In genomic region chr16:85304337-85304736, GRCh38 we compare ENCODE assay signal across 18 cellular contexts.
DNase-seq lines count a peak whose midpoint lies in the region; ATAC-seq and TF ChIP-seq lines count a peak whose summit lies in the region.
"Had no signal": no experiment of that assay in that cellular context is flagged by ENCODE, and none has a peak within 500 bp of the region (broad histone marks: within the 10 kb centered on the region; RNA-seq: fewer than 3 reads in every experiment).

No MANE protein-coding gene starts in this region.

- peak overlapping the region; percentile 74 for H3K4me3 Mint-ChIP-seq in activated naive CD4-positive, alpha-beta T cell treated with anti-CD3 and anti-CD28 coated beads, Interleukin-2, amount 10 ng/mL, durations not matched to agents 7 days and 5 days

- ATAC-seq in activated naive CD4-positive, alpha-beta T cell treated with anti-CD3 and anti-CD28 coated beads, Interleukin-2, amount 50 U/mL, for 72 hours = no peak
- ATAC-seq in Panc1 = no peak
- ATAC-seq: GM12878, left lung had no signal

- H3K4me1 Mint-ChIP-seq in activated naive CD4-positive, alpha-beta T cell treated with anti-CD3 and anti-CD28 coated beads, Interleukin-2, amount 10 ng/mL, durations not matched to agents 7 days and 5 days = peaks cover 59% of the 10 kb centered on the region

- CTCF ChIA-PET in activated naive CD4-positive, alpha-beta T cell treated with anti-CD3 and anti-CD28 coated beads, Interleukin-2, amount 10 ng/mL, durations not matched to agents 7 days and 5 days (lab: Charles Lee) = interaction anchor here (0.9 to 1.8 kb wide), 8 partner anchors 9 to 305 kb away, joined by 3 to 11 read pairs (median 4); no protein-coding TSS in a partner anchor
- CTCF ChIA-PET in Panc1 (lab: Charles Lee) = interaction anchor here (1.0 kb wide), 1 partner anchor 30 kb away, joined by 3 read pairs; no protein-coding TSS in a partner anchor

- H3K4me3 ChIP-seq in Panc1 (ENCODE audit: low read depth in 2 of 2, low read length in 2 of 2) (no peak overlapping the region), thymus (ENCODE audit: low read length) (no peak overlapping the region)
- H3K4me3 ChIP-seq: GM12878, left lung, Peyer's patch, sigmoid colon had no signal

- H3K4me1 ChIP-seq in Panc1 (ENCODE audit: control insufficient read depth, insufficient read depth, low read length) (peaks cover 61% of the 10 kb centered on the region), thymus (ENCODE audit: control insufficient read depth, insufficient read depth, low read length) (peaks cover 51% of the 10 kb centered on the region)

- H3K27ac ChIP-seq in Panc1 (ENCODE audit: low read length) (peak overlapping the region; percentile 59), thymus (ENCODE audit: low read depth) (peak overlapping the region; percentile 62)
- H3K27ac ChIP-seq: left lung, Peyer's patch, sigmoid colon had no signal

- TF ChIP-seq CTCF in Panc1 (IDR thresholded peaks at IDR 0.05) = no peak

- H3K27ac Mint-ChIP-seq in activated naive CD4-positive, alpha-beta T cell treated with anti-CD3 and anti-CD28 coated beads, Interleukin-2, amount 10 ng/mL, durations not matched to agents 7 days and 5 days = peak overlapping the region; percentile 75
- no peak overlapping the region for H3K27ac Mint-ChIP-seq in activated naive CD4-positive, alpha-beta T cell treated with anti-CD3 and anti-CD28 coated beads, Interleukin-2, amount 50 U/mL, for 72 hours

- WGBS in thymus = 6% methylated on average over 9 of the region's 9 CpGs

- peaks cover 16% of the 10 kb centered on the region for H3K27me3 Mint-ChIP-seq in activated naive CD4-positive, alpha-beta T cell treated with anti-CD3 and anti-CD28 coated beads, Interleukin-2, amount 10 ng/mL, durations not matched to agents 7 days and 5 days

- H3K9me3 Mint-ChIP-seq in activated naive CD4-positive, alpha-beta T cell treated with anti-CD3 and anti-CD28 coated beads, Interleukin-2, amount 10 ng/mL, durations not matched to agents 7 days and 5 days = no peaks in the 10 kb centered on the region
- no peaks in the 10 kb centered on the region for H3K9me3 Mint-ChIP-seq in activated naive CD4-positive, alpha-beta T cell treated with anti-CD3 and anti-CD28 coated beads, Interleukin-2, amount 50 U/mL, for 72 hours
- H3K9me3 Mint-ChIP-seq: CD4-positive, alpha-beta memory T cell had no signal

- H3K9me3 ChIP-seq in Panc1 (ENCODE audit: control insufficient read depth, insufficient read depth, low read depth, low read length) (no peaks in the 10 kb centered on the region), thymus (ENCODE audit: control insufficient read depth) (no peaks in the 10 kb centered on the region)
- H3K9me3 ChIP-seq: left lung, Peyer's patch, sigmoid colon had no signal

- H3K27me3 ChIP-seq in Panc1 (ENCODE audit: control insufficient read depth, insufficient read depth, low read length) (no peaks in the 10 kb centered on the region), thymus (ENCODE audit: control insufficient read depth, insufficient read depth) (no peaks in the 10 kb centered on the region)
- H3K27me3 ChIP-seq: Peyer's patch, sigmoid colon had no signal

- no TSS peak for BruUV-seq in Panc1 (replicated peaks; lab: Mats Ljungman, UMichigan)

- H3K36me3 ChIP-seq in Panc1 (ENCODE audit: control insufficient read depth, insufficient read depth, low read length) (no peaks in the 10 kb centered on the region), thymus (ENCODE audit: control insufficient read depth, insufficient read depth) (no peaks in the 10 kb centered on the region)
- H3K36me3 ChIP-seq: left lung, Peyer's patch, sigmoid colon had no signal

- intact Hi-C loops in Panc1 (cut with micrococcal nuclease; ENCODE audit: unreplicated experiment) = no loop called here

- in situ Hi-C loops in Panc1 (cut with HindIII; ENCODE audit: low pct_unique_long_range_greater_than_20kb, low sequenced_read_pairs) = no loop called here

- H3K36me3 Mint-ChIP-seq in activated naive CD4-positive, alpha-beta T cell treated with anti-CD3 and anti-CD28 coated beads, Interleukin-2, amount 10 ng/mL, durations not matched to agents 7 days and 5 days = peaks cover 2% of the 10 kb centered on the region
- H3K36me3 Mint-ChIP-seq in activated naive CD4-positive, alpha-beta T cell treated with anti-CD3 and anti-CD28 coated beads, Interleukin-2, amount 50 U/mL, for 72 hours = no peaks in the 10 kb centered on the region
- H3K36me3 Mint-ChIP-seq: CD4-positive, alpha-beta memory T cell had no signal

- DNase-seq in DMS53 (lab: John Stamatoyannopoulos, UW) (peak; percentile 57), DMS53 treated with DMSO at 0.1 percent for 48 hours (lab: John Stamatoyannopoulos, UW; ENCODE audit: unreplicated experiment) (no peak), Panc1 (ENCODE audit: low read depth, low spot score) (no peak), LoVo (ENCODE audit: low spot score) (no peak), T1000 (lab: John Stamatoyannopoulos, UW) (no peak)
- DNase-seq in activated naive CD4-positive, alpha-beta T cell treated with anti-CD3 and anti-CD28 coated beads, Interleukin-2, amount 10 ng/mL, durations not matched to agents 7 days and 5 days = peak; percentile 31
- DNase-seq in activated naive CD4-positive, alpha-beta T cell treated with anti-CD3 and anti-CD28 coated beads, Interleukin-2, amount 50 U/mL, for 72 hours (ENCODE audit: low spot score in 2 of 2) = no peak
- DNase-seq: 8988T; activated T-cell treated with anti-CD3 and anti-CD28 coated beads, Interleukin-2, amount 50 U/mL, for 48 hours; CD4-positive, alpha-beta memory T cell; foreskin fibroblast; left lung; NCI-H226; sigmoid colon; stimulated activated CD4-positive, alpha-beta T cell treated with anti-CD3 and anti-CD28 coated beads, Interleukin-2, amount 100 ng/mL, for 48 hours had no signal

- POLR2A ChIA-PET in Panc1 (lab: Charles Lee) = interaction anchor here (0.6 kb wide), 1 partner anchor 513 kb away, joined by 3 read pairs; no protein-coding TSS in a partner anchor

Comparison
In these comparisons a context has a peak if more than half of its experiments do, and no peak if none do; other contexts are left out.
1. DNase-seq: peak in DMS53 (single experiment) and activated naive CD4-positive, alpha-beta T cell treated with anti-CD3 and anti-CD28 coated beads, Interleukin-2, amount 10 ng/mL, durations not matched to agents 7 days and 5 days (single experiment); none in DMS53 treated with DMSO at 0.1 percent for 48 hours (single experiment), activated naive CD4-positive, alpha-beta T cell treated with anti-CD3 and anti-CD28 coated beads, Interleukin-2, amount 50 U/mL, for 72 hours (0 of 2), Panc1 (single experiment), LoVo (single experiment) and T1000 (single experiment).